In genomic region chr1:217425528-217425927, GRCh38 we compare ENCODE assay signal across 30 cellular contexts.
A peak's percentile ranks its signal among the peaks of the same experiment; 100 is the strongest.
DNase-seq lines count a peak whose midpoint lies in the region; ATAC-seq and TF ChIP-seq lines count a peak whose summit lies in the region.
"Had no signal": no experiment of that assay in that cellular context is flagged by ENCODE, and none has a peak within 500 bp of the region (broad histone marks: within the 10 kb centered on the region; RNA-seq: fewer than 3 reads in every experiment).

No MANE protein-coding gene starts in this region.

- H3K79me1 ChIP-seq in trophoblast cell (ENCODE audit: low read length), result no peaks in the 10 kb centered on the region

- ATAC-seq in Right ventricle myocardium inferior (peak; percentile 42), HG02981 (IDR thresholded peaks at IDR 0.05; ENCODE audit: unreplicated experiment) (no peak)
- ATAC-seq: activated T-cell treated with anti-CD3 and anti-CD28 coated beads, Interleukin-2, amount 50 U/mL, for 72 hours; naive thymus-derived CD4-positive, alpha-beta T cell had no signal

- no peak overlapping the region for H4K91ac ChIP-seq in trophoblast cell (ENCODE audit: low read depth, low read length)

- H2BK120ac ChIP-seq in trophoblast cell (ENCODE audit: insufficient read depth, low read length, poor library complexity), result no peak overlapping the region

- no peak overlapping the region for H2AFZ ChIP-seq in trophoblast cell (ENCODE audit: insufficient read depth, low read length, poor library complexity)

- H3K4me3 ChIP-seq in right atrium auricular region (no peak overlapping the region), fibroblast of pulmonary artery (replicated peaks; ENCODE audit: low read depth, low read length) (no peak overlapping the region), trophoblast cell (ENCODE audit: low read depth, low read length) (no peak overlapping the region), Peyer's patch (no peak overlapping the region)
- H3K4me3 ChIP-seq: esophagus squamous epithelium, smooth muscle cell, testis, uterus had no signal

- H3K27me3 ChIP-seq in right atrium auricular region (no peaks in the 10 kb centered on the region), trophoblast cell (ENCODE audit: insufficient read depth, low read length) (no peaks in the 10 kb centered on the region), Peyer's patch (no peaks in the 10 kb centered on the region)
- H3K27me3 ChIP-seq: esophagus squamous epithelium, testis, uterus had no signal

- no peak overlapping the region for H2BK5ac ChIP-seq in trophoblast cell (ENCODE audit: low read depth, low read length, poor library complexity)

- H3K27ac ChIP-seq in right atrium auricular region (no peak overlapping the region), trophoblast cell (ENCODE audit: low read depth, low read length) (no peak overlapping the region), Peyer's patch (no peak overlapping the region)
- H3K27ac ChIP-seq: esophagus squamous epithelium, HL-60, testis, uterus had no signal

- H2BK12ac ChIP-seq in trophoblast cell (ENCODE audit: low read length), result no peak overlapping the region

- no peak for TF ChIP-seq POLR2A in Peyer's patch (IDR thresholded peaks at IDR 0.05)

- H3K4me2 ChIP-seq in trophoblast cell (ENCODE audit: low read length), result no peak overlapping the region
- H3K4me2 ChIP-seq: smooth muscle cell had no signal

- no peak overlapping the region for H2AK5ac ChIP-seq in trophoblast cell (ENCODE audit: low read length)

- H3K4me1 ChIP-seq in right atrium auricular region, result no peaks in the 10 kb centered on the region
- H3K4me1 ChIP-seq in trophoblast cell (ENCODE audit: control insufficient read depth in 1 of 2, insufficient read depth in 2 of 2, low read length in 2 of 2), result no peaks in the 10 kb centered on the region
- no peaks in the 10 kb centered on the region for H3K4me1 ChIP-seq in Peyer's patch
- H3K4me1 ChIP-seq: testis, uterus had no signal

- H3K14ac ChIP-seq in trophoblast cell (ENCODE audit: low read length), result no peak overlapping the region

- H3K36me3 ChIP-seq in right atrium auricular region, result no peaks in the 10 kb centered on the region
- H3K36me3 ChIP-seq in trophoblast cell (ENCODE audit: control insufficient read depth in 1 of 2, insufficient read depth in 2 of 2, low read length in 2 of 2), result no peaks in the 10 kb centered on the region
- peaks cover 0 to 1% (median 0%) of the 10 kb centered on the region in 3 donors for H3K36me3 ChIP-seq in Peyer's patch
- H3K36me3 ChIP-seq: uterus had no signal

- H3K9me3 ChIP-seq in right atrium auricular region (no peaks in the 10 kb centered on the region), trophoblast cell (ENCODE audit: insufficient read depth, low read depth, low read length) (no peaks in the 10 kb centered on the region), Peyer's patch (no peaks in the 10 kb centered on the region)
- H3K9me3 ChIP-seq: esophagus squamous epithelium, testis, uterus had no signal

- DNase-seq in Right ventricle myocardium inferior (ENCODE audit: missing footprints), result no peak
- no peak for DNase-seq in right atrium auricular region (ENCODE audit: low spot score)
- DNase-seq in NCI-H1694 treated with DMSO at 0.1 percent for 48 hours (lab: John Stamatoyannopoulos, UW), result peak; percentile 68
- peak; percentile 53 for DNase-seq in fibroblast of pulmonary artery (ENCODE audit: low read depth)
- DNase-seq in retina, result peak; percentile 75
- no peak for DNase-seq in trophoblast cell
- no peak for DNase-seq in Peyer's patch
- DNase-seq: 8988T; activated CD4-positive, alpha-beta memory T cell treated with anti-CD3 and anti-CD28 coated beads for 36 hours; activated CD4-positive, alpha-beta T cell treated with anti-CD3 and anti-CD28 coated beads for 1 hour; activated naive CD4-positive, alpha-beta T cell; activated T-cell treated with anti-CD3 and anti-CD28 coated beads, Interleukin-2, amount 50 U/mL, for 72 hours; AML-193; CD4-positive, alpha-beta memory T cell; esophagus squamous epithelium; glutamatergic neuron; KBM-7; midbrain; naive thymus-derived CD4-positive, alpha-beta T cell; NCI-H1105 treated with DMSO at 0.1 percent for 48 hours; NCI-H2081 treated with DMSO at 0.1 percent for 48 hours; NCI-H748 treated with DMSO at 0.1 percent for 48 hours; SIG-M5; stimulated activated CD4-positive, alpha-beta T cell treated with anti-CD3 and anti-CD28 coated beads, Interleukin-2, amount 100 ng/mL, for 24 hours; SW 1271; testis; uterus had no signal

- H3K79me2 ChIP-seq in trophoblast cell (ENCODE audit: control insufficient read depth, insufficient read depth, low read length, poor library complexity), result no peaks in the 10 kb centered on the region

- intact Hi-C loops in Right ventricle myocardium inferior (cut with DNase I), result no loop called here

- no peak overlapping the region for H3K9ac ChIP-seq in trophoblast cell (ENCODE audit: low read length)

- WGBS in trophoblast cell (ENCODE audit: extremely low coverage, insufficient coverage, insufficient read length), result no CpG with 5 or more reads among the region's 4 CpGs

- H4K12ac ChIP-seq in trophoblast cell (ENCODE audit: low read depth, low read length), result no peak overlapping the region

- no peak overlapping the region for H3K23ac ChIP-seq in trophoblast cell (ENCODE audit: low read length)

- no peak for TF ChIP-seq CTCF in right atrium auricular region (IDR thresholded peaks at IDR 0.05)
- no peak for TF ChIP-seq CTCF in fibroblast of pulmonary artery (IDR thresholded peaks at IDR 0.05; ENCODE audit: low read length, missing control alignments)
- no peak for TF ChIP-seq CTCF in Peyer's patch (IDR thresholded peaks at IDR 0.05)

- no peak overlapping the region for H3K18ac ChIP-seq in trophoblast cell (ENCODE audit: low read length)

- no peak overlapping the region for H4K8ac ChIP-seq in trophoblast cell (ENCODE audit: low read depth, low read length)

- H3K4ac ChIP-seq in trophoblast cell (ENCODE audit: low read depth, low read length), result no peak overlapping the region

Comparison
In these comparisons a context has a peak if more than half of its experiments do, and no peak if none do; other contexts are left out.
1. DNase-seq: peak in NCI-H1694 treated with DMSO at 0.1 percent for 48 hours (single experiment), fibroblast of pulmonary artery (single experiment) and retina (single experiment); none in Right ventricle myocardium inferior (single experiment), right atrium auricular region (single experiment), trophoblast cell (0 of 2) and Peyer's patch (0 of 3).